ENCODE assay signal across 8 cellular contexts in the genomic region with DNA sequence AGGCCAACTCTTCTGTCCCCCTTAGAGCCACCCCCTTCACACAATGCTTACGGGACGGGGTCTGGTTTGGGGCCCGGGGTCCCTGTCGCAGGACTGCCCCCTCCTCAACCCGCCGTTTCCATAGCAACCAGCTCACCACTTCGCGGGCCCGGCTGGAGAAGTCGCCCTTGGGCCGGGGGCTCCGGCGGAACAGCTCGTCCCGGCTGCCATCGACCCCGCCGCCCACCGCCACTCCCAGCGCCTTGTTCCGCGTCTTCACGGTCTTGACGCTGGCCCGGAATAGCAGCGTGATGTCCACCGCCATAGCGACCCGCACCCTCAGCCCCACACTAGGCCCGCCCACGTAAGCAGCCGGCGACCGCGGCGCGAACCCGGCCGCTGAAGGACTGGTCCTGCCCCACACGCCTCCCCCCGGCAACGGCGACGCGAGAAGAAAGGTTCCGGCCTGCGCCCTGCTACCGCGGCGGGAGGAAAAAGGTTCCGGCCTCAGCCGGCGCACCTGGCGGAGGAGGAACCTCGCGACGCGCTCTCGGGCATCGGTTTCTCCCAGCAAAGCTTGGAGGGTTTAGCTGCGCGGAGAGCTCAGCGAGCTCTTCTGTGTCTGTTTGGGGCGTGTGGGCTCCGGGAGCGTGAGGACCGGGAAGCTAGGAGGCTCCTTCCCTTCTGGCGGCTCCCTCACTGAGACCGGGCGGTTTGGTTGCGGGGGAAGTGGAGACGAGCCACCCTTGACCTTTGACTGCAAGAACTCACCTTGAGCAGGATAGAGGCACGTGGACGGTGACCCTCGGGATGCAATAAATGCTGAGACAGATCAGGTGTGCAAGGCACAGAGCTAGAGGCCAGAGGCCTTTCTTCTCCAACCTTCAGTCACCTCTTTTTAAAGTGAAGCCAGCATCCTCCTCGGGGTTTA. TPM values are rescaled to one million over a fixed set of nuclear protein-coding genes. Genes with fewer than 3 reads are reported as not detected.
A peak's percentile ranks its signal among the peaks of the same experiment; 100 is the strongest.
DNase-seq lines count a peak whose midpoint lies in the region; ATAC-seq and TF ChIP-seq lines count a peak whose summit lies in the region.

Gene STX18 (minus strand): TSS at position 388 of the 910 bp plus-strand sequence. CDS start 84 bp downstream, at position 304.

- in situ Hi-C loops in GM13976 (cut with MboI; ENCODE audit: low sequenced_read_pairs, unreplicated experiment) = no loop called here

- WGBS in prostate gland = 1% methylated on average over 48 of the region's 76 CpGs
- under 1% methylated on average over 76 of the region's 76 CpGs for WGBS in urinary bladder

- H3K4me3 Mint-ChIP-seq in T-helper 1 cell treated with Interleukin-12 subunit alpha and Interleukin-12 subunit beta and Interleukin-4 antibody, amounts not matched to agents 30 μg/mL and 1 μg/mL, for 36 hours = peak within 1 kb of the TSS; percentile 91

- H3K27me3 ChIP-seq in left ventricle myocardium inferior (ENCODE audit: low read depth) (no peaks in the 10 kb centered on the region), prostate gland (replicated peaks; ENCODE audit: insufficient read depth) (no peaks in the 10 kb centered on the region)

- no peaks in the 10 kb centered on the region for H3K9me3 Mint-ChIP-seq in T-helper 1 cell treated with Interleukin-12 subunit alpha and Interleukin-12 subunit beta and Interleukin-4 antibody, amounts not matched to agents 30 μg/mL and 1 μg/mL, for 36 hours

- peaks cover 5% of the 10 kb centered on the region for H3K36me3 Mint-ChIP-seq in T-helper 1 cell treated with Interleukin-12 subunit alpha and Interleukin-12 subunit beta and Interleukin-4 antibody, amounts not matched to agents 30 μg/mL and 1 μg/mL, for 36 hours (ENCODE audit: low read depth)

- no peak for TF ChIP-seq CTCF in GM13976 (IDR thresholded peaks at IDR 0.05; ENCODE audit: borderline replicate concordance, control extremely low read depth, extremely low read depth, insufficient read depth, missing control alignments)
- TF ChIP-seq CTCF in left ventricle myocardium inferior (IDR thresholded peaks at IDR 0.05; ENCODE audit: borderline replicate concordance) = no peak
- peak in 1 of 4 experiments; percentile 32 for TF ChIP-seq CTCF in prostate gland (IDR thresholded peaks at IDR 0.05)

- TF ChIP-seq POLR2A in prostate gland (IDR thresholded peaks at IDR 0.05) = peak; percentile 52

- ATAC-seq in HG02798 (IDR thresholded peaks at IDR 0.05; ENCODE audit: poor library complexity, unreplicated experiment) = peak; percentile 93

- no peaks in the 10 kb centered on the region for H3K27me3 Mint-ChIP-seq in T-helper 1 cell treated with Interleukin-12 subunit alpha and Interleukin-12 subunit beta and Interleukin-4 antibody, amounts not matched to agents 30 μg/mL and 1 μg/mL, for 36 hours (ENCODE audit: low read depth)

- H3K4me3 ChIP-seq in left ventricle myocardium inferior (peak within 1 kb of the TSS; percentile 90), prostate gland (peak within 1 kb of the TSS; percentile 87 to 90), urinary bladder (ENCODE audit: low read depth, low read length) (peak within 1 kb of the TSS; percentile 94)

- intact Hi-C loops in left ventricle myocardium inferior (cut with micrococcal nuclease) (no loop called here), prostate gland (cut with DNase I) (no loop called here)

- H3K4me1 ChIP-seq in left ventricle myocardium inferior = peaks cover 50% of the 10 kb centered on the region
- no peaks in the 10 kb centered on the region for H3K4me1 ChIP-seq in prostate gland (replicated peaks)
- peaks cover 2% of the 10 kb centered on the region for H3K4me1 ChIP-seq in urinary bladder (ENCODE audit: insufficient read depth)

- H3K27ac Mint-ChIP-seq in T-helper 1 cell treated with Interleukin-12 subunit alpha and Interleukin-12 subunit beta and Interleukin-4 antibody, amounts not matched to agents 30 μg/mL and 1 μg/mL, for 36 hours = peak within 1 kb of the TSS; percentile 91

- DNase-seq in GM13976 (ENCODE audit: low spot score) (peak; percentile 92), NCI-H146 (lab: John Stamatoyannopoulos, UW) (peak; percentile 85), amniotic stem cell (lab: John Stamatoyannopoulos, UW) (peak; percentile 68), left ventricle myocardium inferior (peak; percentile 86), prostate gland (ENCODE audit: low spot score) (peak; percentile 63)

- H3K9me3 ChIP-seq in left ventricle myocardium inferior (replicated peaks) (no peaks in the 10 kb centered on the region), prostate gland (no peaks in the 10 kb centered on the region)

- H3K36me3 ChIP-seq in left ventricle myocardium inferior (peaks cover 2% of the 10 kb centered on the region), prostate gland (no peaks in the 10 kb centered on the region), urinary bladder (ENCODE audit: insufficient read depth) (no peaks in the 10 kb centered on the region)

- peaks cover 42% of the 10 kb centered on the region for H3K4me1 Mint-ChIP-seq in T-helper 1 cell treated with Interleukin-12 subunit alpha and Interleukin-12 subunit beta and Interleukin-4 antibody, amounts not matched to agents 30 μg/mL and 1 μg/mL, for 36 hours (ENCODE audit: low read depth)

- H3K27ac ChIP-seq in left ventricle myocardium inferior (replicated peaks) (peak within 1 kb of the TSS; percentile 84), prostate gland (peak within 1 kb of the TSS; percentile 73 to 77), urinary bladder (ENCODE audit: low read depth) (no peak within 1 kb of the TSS)

RNA-seq across cellular contexts. Expression of gene STX18, which starts in this region (rescaled TPM):
- total RNA-seq in left ventricle myocardium inferior = 17.3 TPM
- total RNA-seq in prostate gland = 10 to 100 TPM; 24.1 to 33.5 TPM
- 37.9 TPM for total RNA-seq in urinary bladder
- polyA plus RNA-seq in urinary bladder = 13.2 TPM
